14 cellular contexts compared by ENCODE assay signal in the genomic region with DNA sequence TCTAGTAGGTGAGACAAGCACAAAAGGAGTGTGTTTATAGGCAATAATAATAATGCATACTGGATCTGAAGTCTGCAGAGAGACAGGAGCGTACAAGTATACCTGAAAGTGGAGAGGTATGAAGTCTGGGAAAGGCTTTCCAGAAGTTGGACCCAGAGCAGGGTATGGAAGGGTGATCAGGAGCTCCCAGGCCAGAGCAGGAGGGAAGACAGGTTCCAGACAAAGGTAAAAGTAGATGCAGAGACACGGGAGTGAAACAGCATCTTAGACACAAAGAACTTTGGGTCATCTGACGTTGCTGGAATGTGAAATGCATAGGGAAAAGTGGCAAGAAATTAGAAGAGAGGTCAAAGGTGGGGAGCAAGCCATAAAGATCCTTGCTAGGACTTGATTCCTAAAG.
DNase-seq lines count a peak whose midpoint lies in the region; ATAC-seq and TF ChIP-seq lines count a peak whose summit lies in the region.
"Had no signal": no experiment of that assay in that cellular context is flagged by ENCODE, and none has a peak within 500 bp of the region (broad histone marks: within the 10 kb centered on the region; RNA-seq: fewer than 3 reads in every experiment).

No MANE protein-coding gene starts in this region.

- H3K27ac Mint-ChIP-seq in activated naive CD4-positive, alpha-beta T cell treated with anti-CD3 and anti-CD28 coated beads, Interleukin-2, amount 50 U/mL, for 24 hours = peak overlapping the region; percentile 38
- peak overlapping the region; percentile 9 for H3K27ac Mint-ChIP-seq in progenitor cell of endocrine pancreas
- H3K27ac Mint-ChIP-seq in CD4-positive, alpha-beta memory T cell = no peak overlapping the region
- H3K27ac Mint-ChIP-seq: HFFc6 had no signal

- CTCF ChIA-PET in CD4-positive, alpha-beta memory T cell (lab: Charles Lee; ENCODE audit: partially characterized antibody) = interaction anchor here (1.3 to 2.2 kb wide), 2 partner anchors 12 to 209 kb away, joined by 3 to 7 read pairs; no protein-coding TSS in a partner anchor

- H3K27me3 Mint-ChIP-seq in activated naive CD4-positive, alpha-beta T cell treated with anti-CD3 and anti-CD28 coated beads, Interleukin-2, amount 50 U/mL, for 24 hours = no peaks in the 10 kb centered on the region
- no peaks in the 10 kb centered on the region for H3K27me3 Mint-ChIP-seq in progenitor cell of endocrine pancreas
- H3K27me3 Mint-ChIP-seq in CD4-positive, alpha-beta memory T cell = no peaks in the 10 kb centered on the region

- peaks cover 7% of the 10 kb centered on the region for H3K36me3 Mint-ChIP-seq in activated naive CD4-positive, alpha-beta T cell treated with anti-CD3 and anti-CD28 coated beads, Interleukin-2, amount 50 U/mL, for 24 hours
- no peaks in the 10 kb centered on the region for H3K36me3 Mint-ChIP-seq in progenitor cell of endocrine pancreas (ENCODE audit: insufficient read depth)
- peaks cover 18 to 23% of the 10 kb centered on the region in 2 donors for H3K36me3 Mint-ChIP-seq in CD4-positive, alpha-beta memory T cell

- DNase-seq in activated naive CD4-positive, alpha-beta T cell (lab: John Stamatoyannopoulos, UW) = no peak
- DNase-seq in coronary artery (ENCODE audit: low spot score) (no peak), progenitor cell of endocrine pancreas (ENCODE audit: low spot score, unreplicated experiment) (no peak), SKM-1 treated with dmso at 0.1 percent for 144 hours (lab: John Stamatoyannopoulos, UW; ENCODE audit: unreplicated experiment) (no peak), NCI-H146 (lab: John Stamatoyannopoulos, UW) (no peak)
- DNase-seq in CD4-positive, alpha-beta memory T cell = no peak
- DNase-seq: DMS53, GM23248, HFFc6 had no signal

- H3K36me3 ChIP-seq in CD4-positive, alpha-beta memory T cell (ENCODE audit: insufficient read depth, low read length) = peaks cover 12% of the 10 kb centered on the region
- H3K36me3 ChIP-seq: HAP-1 had no signal

- H3K27ac ChIP-seq in coronary artery = peak overlapping the region; percentile 1 to 60
- no peak overlapping the region for H3K27ac ChIP-seq in CD4-positive, alpha-beta memory T cell (ENCODE audit: low read depth, low read length)
- H3K27ac ChIP-seq: 22Rv1, GM23248, HL-60 had no signal

- H3K4me3 Mint-ChIP-seq in activated naive CD4-positive, alpha-beta T cell treated with anti-CD3 and anti-CD28 coated beads, Interleukin-2, amount 50 U/mL, for 24 hours = no peak overlapping the region
- no peak overlapping the region for H3K4me3 Mint-ChIP-seq in progenitor cell of endocrine pancreas (ENCODE audit: low read depth)
- H3K4me3 Mint-ChIP-seq in CD4-positive, alpha-beta memory T cell = peak overlapping the region in 1 of 8 donors; percentile 7
- H3K4me3 Mint-ChIP-seq: HFFc6 had no signal

- ATAC-seq in GM18870 (IDR thresholded peaks at IDR 0.05; ENCODE audit: unreplicated experiment) = no peak

- H3K27me3 ChIP-seq in CD4-positive, alpha-beta memory T cell (ENCODE audit: insufficient read depth, low read length) = no peaks in the 10 kb centered on the region

- H3K9me3 Mint-ChIP-seq in activated naive CD4-positive, alpha-beta T cell treated with anti-CD3 and anti-CD28 coated beads, Interleukin-2, amount 50 U/mL, for 24 hours = no peaks in the 10 kb centered on the region
- no peaks in the 10 kb centered on the region for H3K9me3 Mint-ChIP-seq in progenitor cell of endocrine pancreas (ENCODE audit: low read depth)
- no peaks in the 10 kb centered on the region for H3K9me3 Mint-ChIP-seq in CD4-positive, alpha-beta memory T cell
- H3K9me3 Mint-ChIP-seq: HFFc6 had no signal

- intact Hi-C loops in CD4-positive, alpha-beta memory T cell (cut with micrococcal nuclease) = no loop called here

- no peak for TF ChIP-seq CTCF in coronary artery (IDR thresholded peaks at IDR 0.05)
- no peak for TF ChIP-seq CTCF in progenitor cell of endocrine pancreas (IDR thresholded peaks at IDR 0.05; ENCODE audit: unreplicated experiment)

- H3K4me1 ChIP-seq in CD4-positive, alpha-beta memory T cell (ENCODE audit: insufficient read depth, low read length) = no peaks in the 10 kb centered on the region
- H3K4me1 ChIP-seq: HAP-1 had no signal

- no peaks in the 10 kb centered on the region for H3K4me1 Mint-ChIP-seq in activated naive CD4-positive, alpha-beta T cell treated with anti-CD3 and anti-CD28 coated beads, Interleukin-2, amount 50 U/mL, for 24 hours
- peaks cover 11% of the 10 kb centered on the region for H3K4me1 Mint-ChIP-seq in progenitor cell of endocrine pancreas (ENCODE audit: low read depth)
- H3K4me1 Mint-ChIP-seq in CD4-positive, alpha-beta memory T cell = no peaks in the 10 kb centered on the region

- POLR2A ChIA-PET in CD4-positive, alpha-beta memory T cell (lab: Charles Lee; ENCODE audit: partially characterized antibody) = interaction anchor here (0.6 kb wide), 1 partner anchor 101 kb away, joined by 3 read pairs; no protein-coding TSS in a partner anchor

- H3K4me3 ChIP-seq in coronary artery = no peak overlapping the region
- no peak overlapping the region for H3K4me3 ChIP-seq in CD4-positive, alpha-beta memory T cell (ENCODE audit: low read length in 2 of 2)
- H3K4me3 ChIP-seq: GM23248, HAP-1 had no signal

- no peaks in the 10 kb centered on the region for H3K9me3 ChIP-seq in CD4-positive, alpha-beta memory T cell (ENCODE audit: control insufficient read depth in 1 of 2, low read length in 2 of 2)
- H3K9me3 ChIP-seq: HAP-1 had no signal

Comparison
In these comparisons a context has a peak if more than half of its experiments do, and no peak if none do; other contexts are left out.
1. H3K27ac Mint-ChIP-seq: peak in activated naive CD4-positive, alpha-beta T cell treated with anti-CD3 and anti-CD28 coated beads, Interleukin-2, amount 50 U/mL, for 24 hours (single experiment) and progenitor cell of endocrine pancreas (single experiment); none in CD4-positive, alpha-beta memory T cell (0 of 7).